ENCODE assay signal across 1 cellular context in the genomic region with DNA sequence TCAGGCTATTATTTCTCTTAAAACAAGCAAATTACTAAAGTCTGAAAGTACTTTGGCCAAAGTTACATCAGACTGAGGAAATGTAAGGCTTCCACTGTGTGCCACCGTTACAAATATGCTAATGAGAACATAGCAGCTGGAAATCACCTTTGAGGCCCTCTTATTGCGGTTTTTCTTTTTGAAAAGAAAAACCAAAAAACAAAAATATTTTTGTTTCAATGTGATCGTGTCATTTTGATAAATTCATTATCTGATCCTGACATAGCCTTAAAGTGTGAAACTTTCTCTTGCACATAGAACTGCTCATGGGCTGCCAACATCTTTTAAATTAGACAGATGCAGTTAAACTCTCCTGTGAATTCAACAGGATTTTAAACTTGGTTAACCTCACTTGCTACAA.
TF ChIP-seq lines count a peak whose summit lies in the region.

No MANE protein-coding gene starts in this region.

TF ChIP-seq in GM12878, 131 proteins besides CTCF, POLR2A, EP300 and RAD21 (continues in another document):
- peak; percentile 61 for TF ChIP-seq SKIL (IDR thresholded peaks at IDR 0.05; ENCODE audit: low read depth, poor library complexity, severe bottlenecking)
- TF ChIP-seq TAF1 (IDR thresholded peaks at IDR 0.05; ENCODE audit: borderline replicate concordance, low read depth, low read length): peak; percentile 55; the same call in 1 of the 2 replicates
- TF ChIP-seq RUNX3 (IDR thresholded peaks at IDR 0.05; ENCODE audit: low read length): no peak
- peak; percentile 93 for TF ChIP-seq RELB (IDR thresholded peaks at IDR 0.05; ENCODE audit: low read depth)
- TF ChIP-seq NFIC (IDR thresholded peaks at IDR 0.05; ENCODE audit: low read depth, low read length): no peak
- TF ChIP-seq, protein P1, sequence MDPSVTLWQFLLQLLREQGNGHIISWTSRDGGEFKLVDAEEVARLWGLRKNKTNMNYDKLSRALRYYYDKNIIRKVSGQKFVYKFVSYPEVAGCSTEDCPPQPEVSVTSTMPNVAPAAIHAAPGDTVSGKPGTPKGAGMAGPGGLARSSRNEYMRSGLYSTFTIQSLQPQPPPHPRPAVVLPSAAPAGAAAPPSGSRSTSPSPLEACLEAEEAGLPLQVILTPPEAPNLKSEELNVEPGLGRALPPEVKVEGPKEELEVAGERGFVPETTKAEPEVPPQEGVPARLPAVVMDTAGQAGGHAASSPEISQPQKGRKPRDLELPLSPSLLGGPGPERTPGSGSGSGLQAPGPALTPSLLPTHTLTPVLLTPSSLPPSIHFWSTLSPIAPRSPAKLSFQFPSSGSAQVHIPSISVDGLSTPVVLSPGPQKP (IDR thresholded peaks at IDR 0.05; ENCODE audit: low read depth, low read length): no peak
- no peak for TF ChIP-seq CBX3 (IDR thresholded peaks at IDR 0.05; ENCODE audit: borderline replicate concordance, low read depth)
- peak; percentile 96 for TF ChIP-seq POU2F2 (IDR thresholded peaks at IDR 0.05; ENCODE audit: borderline replicate concordance, low read depth, low read length)
- no peak for TF ChIP-seq WRNIP1 (IDR thresholded peaks at IDR 0.05; ENCODE audit: borderline replicate concordance, low read depth, low read length)
- TF ChIP-seq EGR1 (IDR thresholded peaks at IDR 0.05; ENCODE audit: borderline replicate concordance in 1 of 2, low read depth in 2 of 2, low read length in 2 of 2): no peak
- no peak; the same call in 1 of the 2 replicates for TF ChIP-seq PAX8 (IDR thresholded peaks at IDR 0.05)
- TF ChIP-seq HDAC6 (IDR thresholded peaks at IDR 0.05; ENCODE audit: unreplicated experiment): no peak
- TF ChIP-seq RFX5 (IDR thresholded peaks at IDR 0.05; ENCODE audit: low read depth, low read length): no peak
- TF ChIP-seq SRF (IDR thresholded peaks at IDR 0.05; ENCODE audit: low read depth in 2 of 2, low read length in 2 of 2): no peak
- no peak for TF ChIP-seq RB1 (IDR thresholded peaks at IDR 0.05; ENCODE audit: borderline replicate concordance)
- no peak for TF ChIP-seq GABPA (IDR thresholded peaks at IDR 0.05; ENCODE audit: low read depth)
- no peak for TF ChIP-seq SMC3 (IDR thresholded peaks at IDR 0.05; ENCODE audit: borderline replicate concordance, low read length)
- TF ChIP-seq TCF7 (IDR thresholded peaks at IDR 0.05; ENCODE audit: borderline replicate concordance): peak; percentile 67; the same call in 1 of the 2 replicates
- TF ChIP-seq NR2C2 (IDR thresholded peaks at IDR 0.05; ENCODE audit: borderline replicate concordance, control insufficient read depth, insufficient read length, low read depth): no peak
- TF ChIP-seq CBFB (IDR thresholded peaks at IDR 0.05; ENCODE audit: low read depth): peak; percentile 78
- TF ChIP-seq ZNF592 (IDR thresholded peaks at IDR 0.05): 0 out of 2 replicates have a peak, but pooled peaks have one; percentile 42
- peak; percentile 68; the same call in 1 of the 2 replicates for TF ChIP-seq RBBP5 (conservative IDR thresholded peaks at IDR 0.05)
- TF ChIP-seq CREM (IDR thresholded peaks at IDR 0.05; ENCODE audit: low read depth): peak; percentile 63
- TF ChIP-seq SUZ12 (IDR thresholded peaks at IDR 0.05; ENCODE audit: unreplicated experiment): no peak
- TF ChIP-seq MTA2 (IDR thresholded peaks at IDR 0.05; ENCODE audit: low read depth): peak; percentile 71
- TF ChIP-seq MEF2A (IDR thresholded peaks at IDR 0.05; ENCODE audit: insufficient read depth, low read depth, low read length): peak; percentile 25; the same call in 1 of the 2 replicates
- TF ChIP-seq USF1 (IDR thresholded peaks at IDR 0.05; ENCODE audit: borderline replicate concordance, extremely low read length, insufficient read depth, low read depth, low read length): no peak
- no peak for TF ChIP-seq MXI1 (IDR thresholded peaks at IDR 0.05; ENCODE audit: low read depth, low read length)
- TF ChIP-seq IKZF1 (conservative IDR thresholded peaks at IDR 0.05): peak; percentile 69
- TF ChIP-seq, protein P2, sequence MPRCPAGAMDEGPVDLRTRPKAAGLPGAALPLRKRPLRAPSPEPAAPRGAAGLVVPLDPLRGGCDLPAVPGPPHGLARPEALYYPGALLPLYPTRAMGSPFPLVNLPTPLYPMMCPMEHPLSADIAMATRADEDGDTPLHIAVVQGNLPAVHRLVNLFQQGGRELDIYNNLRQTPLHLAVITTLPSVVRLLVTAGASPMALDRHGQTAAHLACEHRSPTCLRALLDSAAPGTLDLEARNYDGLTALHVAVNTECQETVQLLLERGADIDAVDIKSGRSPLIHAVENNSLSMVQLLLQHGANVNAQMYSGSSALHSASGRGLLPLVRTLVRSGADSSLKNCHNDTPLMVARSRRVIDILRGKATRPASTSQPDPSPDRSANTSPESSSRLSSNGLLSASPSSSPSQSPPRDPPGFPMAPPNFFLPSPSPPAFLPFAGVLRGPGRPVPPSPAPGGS (IDR thresholded peaks at IDR 0.05; ENCODE audit: borderline replicate concordance, insufficient read depth, low read depth, low read length, poor library complexity, severe bottlenecking): peak; percentile 52
- TF ChIP-seq ZNF24 (IDR thresholded peaks at IDR 0.05): peak; percentile 73; the same call in 1 of the 2 replicates
- TF ChIP-seq DPF2 (IDR thresholded peaks at IDR 0.05): peak; percentile 56; the same call in 1 of the 2 replicates
- TF ChIP-seq, protein P3, sequence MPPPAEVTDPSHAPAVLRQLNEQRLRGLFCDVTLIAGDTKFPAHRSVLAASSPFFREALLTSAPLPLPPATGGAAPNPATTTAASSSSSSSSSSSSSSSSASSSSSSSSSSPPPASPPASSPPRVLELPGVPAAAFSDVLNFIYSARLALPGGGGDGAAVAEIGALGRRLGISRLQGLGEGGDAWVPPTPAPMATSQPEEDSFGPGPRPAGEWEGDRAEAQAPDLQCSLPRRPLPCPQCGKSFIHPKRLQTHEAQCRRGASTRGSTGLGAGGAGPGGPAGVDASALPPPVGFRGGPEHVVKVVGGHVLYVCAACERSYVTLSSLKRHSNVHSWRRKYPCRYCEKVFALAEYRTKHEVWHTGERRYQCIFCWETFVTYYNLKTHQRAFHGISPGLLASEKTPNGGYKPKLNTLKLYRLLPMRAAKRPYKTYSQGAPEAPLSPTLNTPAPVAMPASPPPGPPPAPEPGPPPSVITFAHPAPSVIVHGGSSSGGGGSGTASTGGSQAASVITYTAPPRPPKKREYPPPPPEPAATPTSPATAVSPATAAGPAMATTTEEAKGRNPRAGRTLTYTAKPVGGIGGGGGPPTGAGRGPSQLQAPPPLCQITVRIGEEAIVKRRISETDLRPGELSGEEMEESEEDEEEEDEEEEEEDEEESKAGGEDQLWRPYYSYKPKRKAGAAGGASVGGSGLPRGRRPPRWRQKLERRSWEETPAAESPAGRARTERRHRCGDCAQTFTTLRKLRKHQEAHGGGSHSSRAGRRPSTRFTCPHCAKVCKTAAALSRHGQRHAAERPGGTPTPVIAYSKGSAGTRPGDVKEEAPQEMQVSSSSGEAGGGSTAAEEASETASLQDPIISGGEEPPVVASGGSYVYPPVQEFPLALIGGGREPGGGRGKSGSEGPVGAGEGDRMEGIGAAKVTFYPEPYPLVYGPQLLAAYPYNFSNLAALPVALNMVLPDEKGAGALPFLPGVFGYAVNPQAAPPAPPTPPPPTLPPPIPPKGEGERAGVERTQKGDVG (CRISPR knock-in tag; IDR thresholded peaks at IDR 0.05): no peak
- no peak for TF ChIP-seq CHD1 (IDR thresholded peaks at IDR 0.05; ENCODE audit: low read depth, low read length)
- TF ChIP-seq, protein P4, sequence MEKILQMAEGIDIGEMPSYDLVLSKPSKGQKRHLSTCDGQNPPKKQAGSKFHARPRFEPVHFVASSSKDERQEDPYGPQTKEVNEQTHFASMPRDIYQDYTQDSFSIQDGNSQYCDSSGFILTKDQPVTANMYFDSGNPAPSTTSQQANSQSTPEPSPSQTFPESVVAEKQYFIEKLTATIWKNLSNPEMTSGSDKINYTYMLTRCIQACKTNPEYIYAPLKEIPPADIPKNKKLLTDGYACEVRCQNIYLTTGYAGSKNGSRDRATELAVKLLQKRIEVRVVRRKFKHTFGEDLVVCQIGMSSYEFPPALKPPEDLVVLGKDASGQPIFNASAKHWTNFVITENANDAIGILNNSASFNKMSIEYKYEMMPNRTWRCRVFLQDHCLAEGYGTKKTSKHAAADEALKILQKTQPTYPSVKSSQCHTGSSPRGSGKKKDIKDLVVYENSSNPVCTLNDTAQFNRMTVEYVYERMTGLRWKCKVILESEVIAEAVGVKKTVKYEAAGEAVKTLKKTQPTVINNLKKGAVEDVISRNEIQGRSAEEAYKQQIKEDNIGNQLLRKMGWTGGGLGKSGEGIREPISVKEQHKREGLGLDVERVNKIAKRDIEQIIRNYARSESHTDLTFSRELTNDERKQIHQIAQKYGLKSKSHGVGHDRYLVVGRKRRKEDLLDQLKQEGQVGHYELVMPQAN (conservative IDR thresholded peaks at IDR 0.05): peak; percentile 57
- no peak for TF ChIP-seq ZZZ3 (IDR thresholded peaks at IDR 0.05; ENCODE audit: control insufficient read depth, insufficient read length, low read depth)
- no peak for TF ChIP-seq ZNF217 (IDR thresholded peaks at IDR 0.05)
- no peak for TF ChIP-seq MAX (IDR thresholded peaks at IDR 0.05; ENCODE audit: low read depth, low read length)
- peak; percentile 49 for TF ChIP-seq NBN (IDR thresholded peaks at IDR 0.05)
- TF ChIP-seq CHD2 (IDR thresholded peaks at IDR 0.05; ENCODE audit: borderline replicate concordance, low read depth, low read length): peak; percentile 21; the same call in 1 of the 2 replicates
- TF ChIP-seq ZSCAN29 (IDR thresholded peaks at IDR 0.05): no peak
- no peak for TF ChIP-seq SIX5 (IDR thresholded peaks at IDR 0.05; ENCODE audit: low read depth, low read length, severe bottlenecking)
- no peak for TF ChIP-seq CREB1 (IDR thresholded peaks at IDR 0.05; ENCODE audit: low read depth)
